ENCODE assay signal across 1 cellular context in genomic region chr9:4792572-4793411, GRCh38.
A peak's percentile ranks its signal among the peaks of the same experiment; 100 is the strongest.
TF ChIP-seq lines count a peak whose summit lies in the region.

Gene RCL1 (plus strand): TSS chr9:4792944. CDS start chr9:4793092, 148 bp downstream.

TF ChIP-seq in K562, 482 proteins besides CTCF, POLR2A, EP300 and RAD21 (continued from another document and continues in another):
- TF ChIP-seq ARID4B (CRISPR knock-in tag; IDR thresholded peaks at IDR 0.05) = peak; percentile 95
- peak; percentile 93 for TF ChIP-seq RBFOX2 (IDR thresholded peaks at IDR 0.05; ENCODE audit: low read depth, low read length)
- TF ChIP-seq MECOM (CRISPR knock-in tag; IDR thresholded peaks at IDR 0.05) = no peak
- TF ChIP-seq CLOCK (CRISPR knock-in tag; IDR thresholded peaks at IDR 0.05; ENCODE audit: borderline replicate concordance) = no peak
- TF ChIP-seq MCM2 (IDR thresholded peaks at IDR 0.05; ENCODE audit: low read depth) = no peak
- peak; percentile 67 for TF ChIP-seq KDM5B (IDR thresholded peaks at IDR 0.05; ENCODE audit: insufficient replicate concordance, low read depth, low read length)
- peak; percentile 43 for TF ChIP-seq TAF1 (IDR thresholded peaks at IDR 0.05; ENCODE audit: control insufficient read depth, extremely low read depth, insufficient read depth, low read length, severe bottlenecking)
- TF ChIP-seq PURB (CRISPR knock-in tag; IDR thresholded peaks at IDR 0.05; ENCODE audit: low read depth) = no peak
- TF ChIP-seq POLR2B (IDR thresholded peaks at IDR 0.05; ENCODE audit: low read depth, partially characterized antibody) = peak; percentile 41
- TF ChIP-seq SIN3B (IDR thresholded peaks at IDR 0.05; ENCODE audit: low read depth) = no peak
- TF ChIP-seq L3MBTL2 (IDR thresholded peaks at IDR 0.05) = peak; percentile 72
- no peak for TF ChIP-seq EHMT2 (IDR thresholded peaks at IDR 0.05)
- TF ChIP-seq HDAC2 (IDR thresholded peaks at IDR 0.05) = peak; percentile 47
- peak; percentile 24; the same call in 1 of the 2 replicates for TF ChIP-seq CXXC5 (CRISPR knock-in tag; IDR thresholded peaks at IDR 0.05)
- no peak for TF ChIP-seq ZNF584 (CRISPR knock-in tag; IDR thresholded peaks at IDR 0.05; ENCODE audit: low read depth)
- no peak for TF ChIP-seq ARNT (IDR thresholded peaks at IDR 0.05)
- no peak for TF ChIP-seq CEBPG (CRISPR knock-in tag; IDR thresholded peaks at IDR 0.05)
- no peak for TF ChIP-seq CEBPG (tag; conservative IDR thresholded peaks at IDR 0.05 in 1 of 2, IDR thresholded peaks at IDR 0.05 in 1 of 2)
- TF ChIP-seq ZNF436 (CRISPR knock-in tag; IDR thresholded peaks at IDR 0.05) = no peak
- no peak for TF ChIP-seq CBX2 (IDR thresholded peaks at IDR 0.05; ENCODE audit: insufficient read depth, low read length, poor library complexity, severe bottlenecking)
- no peak for TF ChIP-seq ZNF75A (CRISPR knock-in tag; IDR thresholded peaks at IDR 0.05)
- no peak for TF ChIP-seq FUS (optimal IDR thresholded peaks at IDR 0.05; ENCODE audit: low read depth, low read length)
- no peak for TF ChIP-seq GATAD2A (IDR thresholded peaks at IDR 0.05)
- TF ChIP-seq FOXK2 (conservative IDR thresholded peaks at IDR 0.05 in 1 of 2, IDR thresholded peaks at IDR 0.05 in 1 of 2; ENCODE audit: low read depth in 2 of 2) = peak in 1 of 2 experiments; percentile 4; a peak in 1 of 4 replicates
- peak; percentile 77 to 80; a peak in 3 of 4 replicates for TF ChIP-seq SIN3A (IDR thresholded peaks at IDR 0.05; ENCODE audit: borderline replicate concordance in 2 of 2, control insufficient read depth in 1 of 2, low read depth in 2 of 2, low read length in 2 of 2)
- TF ChIP-seq ZBTB2 (IDR thresholded peaks at IDR 0.05) = no peak
- no peak for TF ChIP-seq KAT8 (IDR thresholded peaks at IDR 0.05; ENCODE audit: low read depth)
- no peak for TF ChIP-seq MAFK (IDR thresholded peaks at IDR 0.05; ENCODE audit: low read length)
- no peak for TF ChIP-seq GABPB2 (CRISPR knock-in tag; conservative IDR thresholded peaks at IDR 0.05)
- no peak for TF ChIP-seq SRSF1 (IDR thresholded peaks at IDR 0.05; ENCODE audit: low read depth, low read length)
- no peak for TF ChIP-seq BCLAF1 (IDR thresholded peaks at IDR 0.05; ENCODE audit: borderline replicate concordance in 1 of 2, control insufficient read depth in 1 of 2, low read depth in 2 of 2, low read length in 1 of 2)
- TF ChIP-seq SAFB (IDR thresholded peaks at IDR 0.05; ENCODE audit: borderline replicate concordance, low read depth, low read length) = no peak
- no peak for TF ChIP-seq KAT2B (IDR thresholded peaks at IDR 0.05; ENCODE audit: low read depth, low read length)
- no peak for TF ChIP-seq E2F5 (CRISPR knock-in tag; IDR thresholded peaks at IDR 0.05)
- no peak for TF ChIP-seq PRMT5 (CRISPR knock-in tag; IDR thresholded peaks at IDR 0.05)
- TF ChIP-seq HIVEP1 (CRISPR knock-in tag; IDR thresholded peaks at IDR 0.05) = no peak
- no peak for TF ChIP-seq MLX (CRISPR knock-in tag; conservative IDR thresholded peaks at IDR 0.05)
- TF ChIP-seq DPF2 (IDR thresholded peaks at IDR 0.05) = no peak
- no peak for TF ChIP-seq FOXO4 (CRISPR knock-in tag; IDR thresholded peaks at IDR 0.05)
- peak; percentile 83 for TF ChIP-seq NFYB (IDR thresholded peaks at IDR 0.05; ENCODE audit: extremely low read depth, insufficient read length)
- TF ChIP-seq ZNF280A (IDR thresholded peaks at IDR 0.05; ENCODE audit: low read depth, partially characterized antibody) = no peak
- TF ChIP-seq HMG20B (CRISPR knock-in tag; IDR thresholded peaks at IDR 0.05) = no peak
- TF ChIP-seq GABPB1 (CRISPR knock-in tag; IDR thresholded peaks at IDR 0.05) = no peak
